1 cellular context compared by ENCODE assay signal in the genomic region with DNA sequence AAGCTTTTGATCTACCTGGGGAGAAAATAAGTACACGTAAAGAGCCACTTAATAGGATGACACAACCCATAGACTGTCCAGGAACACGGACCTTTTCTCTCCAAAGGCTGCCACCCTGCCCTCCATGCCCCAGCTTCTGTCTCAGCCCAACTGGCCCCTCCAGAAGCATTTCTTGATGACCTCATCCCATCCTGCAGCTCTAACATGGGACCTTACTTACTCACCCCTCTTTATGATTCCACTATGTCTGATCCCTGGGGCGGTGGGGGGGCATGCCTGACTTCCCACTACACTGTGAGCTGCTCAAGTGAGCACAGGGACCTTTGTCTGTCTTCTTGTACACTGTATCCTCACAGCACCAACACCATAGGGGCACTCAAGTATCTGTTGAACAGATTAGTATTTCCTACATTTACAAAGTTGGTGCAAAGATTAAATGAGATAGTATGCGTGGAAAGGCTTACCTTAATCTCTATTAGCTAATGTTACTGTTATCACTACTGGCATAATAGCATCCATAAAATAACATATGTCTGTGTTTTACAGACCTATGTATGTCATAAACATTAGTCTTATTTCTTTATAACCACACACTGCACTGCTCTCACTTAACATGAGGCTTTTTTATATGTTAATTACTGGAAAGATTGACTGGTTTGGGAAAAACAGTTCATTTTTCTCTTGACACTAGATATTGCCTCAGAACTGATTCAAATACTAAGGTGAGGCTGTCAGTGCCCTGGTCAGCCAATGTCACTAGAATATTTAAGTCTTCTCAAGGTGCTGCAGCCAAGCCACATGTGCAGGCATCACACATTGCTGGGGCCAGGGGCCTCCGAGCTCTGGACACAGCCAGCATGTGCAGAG.
TF ChIP-seq lines count a peak whose summit lies in the region.

No MANE protein-coding gene starts in this region.

TF ChIP-seq in GM23338, 12 proteins besides CTCF, POLR2A, EP300 and RAD21 (continued from another document):
- TF ChIP-seq, protein P1, sequence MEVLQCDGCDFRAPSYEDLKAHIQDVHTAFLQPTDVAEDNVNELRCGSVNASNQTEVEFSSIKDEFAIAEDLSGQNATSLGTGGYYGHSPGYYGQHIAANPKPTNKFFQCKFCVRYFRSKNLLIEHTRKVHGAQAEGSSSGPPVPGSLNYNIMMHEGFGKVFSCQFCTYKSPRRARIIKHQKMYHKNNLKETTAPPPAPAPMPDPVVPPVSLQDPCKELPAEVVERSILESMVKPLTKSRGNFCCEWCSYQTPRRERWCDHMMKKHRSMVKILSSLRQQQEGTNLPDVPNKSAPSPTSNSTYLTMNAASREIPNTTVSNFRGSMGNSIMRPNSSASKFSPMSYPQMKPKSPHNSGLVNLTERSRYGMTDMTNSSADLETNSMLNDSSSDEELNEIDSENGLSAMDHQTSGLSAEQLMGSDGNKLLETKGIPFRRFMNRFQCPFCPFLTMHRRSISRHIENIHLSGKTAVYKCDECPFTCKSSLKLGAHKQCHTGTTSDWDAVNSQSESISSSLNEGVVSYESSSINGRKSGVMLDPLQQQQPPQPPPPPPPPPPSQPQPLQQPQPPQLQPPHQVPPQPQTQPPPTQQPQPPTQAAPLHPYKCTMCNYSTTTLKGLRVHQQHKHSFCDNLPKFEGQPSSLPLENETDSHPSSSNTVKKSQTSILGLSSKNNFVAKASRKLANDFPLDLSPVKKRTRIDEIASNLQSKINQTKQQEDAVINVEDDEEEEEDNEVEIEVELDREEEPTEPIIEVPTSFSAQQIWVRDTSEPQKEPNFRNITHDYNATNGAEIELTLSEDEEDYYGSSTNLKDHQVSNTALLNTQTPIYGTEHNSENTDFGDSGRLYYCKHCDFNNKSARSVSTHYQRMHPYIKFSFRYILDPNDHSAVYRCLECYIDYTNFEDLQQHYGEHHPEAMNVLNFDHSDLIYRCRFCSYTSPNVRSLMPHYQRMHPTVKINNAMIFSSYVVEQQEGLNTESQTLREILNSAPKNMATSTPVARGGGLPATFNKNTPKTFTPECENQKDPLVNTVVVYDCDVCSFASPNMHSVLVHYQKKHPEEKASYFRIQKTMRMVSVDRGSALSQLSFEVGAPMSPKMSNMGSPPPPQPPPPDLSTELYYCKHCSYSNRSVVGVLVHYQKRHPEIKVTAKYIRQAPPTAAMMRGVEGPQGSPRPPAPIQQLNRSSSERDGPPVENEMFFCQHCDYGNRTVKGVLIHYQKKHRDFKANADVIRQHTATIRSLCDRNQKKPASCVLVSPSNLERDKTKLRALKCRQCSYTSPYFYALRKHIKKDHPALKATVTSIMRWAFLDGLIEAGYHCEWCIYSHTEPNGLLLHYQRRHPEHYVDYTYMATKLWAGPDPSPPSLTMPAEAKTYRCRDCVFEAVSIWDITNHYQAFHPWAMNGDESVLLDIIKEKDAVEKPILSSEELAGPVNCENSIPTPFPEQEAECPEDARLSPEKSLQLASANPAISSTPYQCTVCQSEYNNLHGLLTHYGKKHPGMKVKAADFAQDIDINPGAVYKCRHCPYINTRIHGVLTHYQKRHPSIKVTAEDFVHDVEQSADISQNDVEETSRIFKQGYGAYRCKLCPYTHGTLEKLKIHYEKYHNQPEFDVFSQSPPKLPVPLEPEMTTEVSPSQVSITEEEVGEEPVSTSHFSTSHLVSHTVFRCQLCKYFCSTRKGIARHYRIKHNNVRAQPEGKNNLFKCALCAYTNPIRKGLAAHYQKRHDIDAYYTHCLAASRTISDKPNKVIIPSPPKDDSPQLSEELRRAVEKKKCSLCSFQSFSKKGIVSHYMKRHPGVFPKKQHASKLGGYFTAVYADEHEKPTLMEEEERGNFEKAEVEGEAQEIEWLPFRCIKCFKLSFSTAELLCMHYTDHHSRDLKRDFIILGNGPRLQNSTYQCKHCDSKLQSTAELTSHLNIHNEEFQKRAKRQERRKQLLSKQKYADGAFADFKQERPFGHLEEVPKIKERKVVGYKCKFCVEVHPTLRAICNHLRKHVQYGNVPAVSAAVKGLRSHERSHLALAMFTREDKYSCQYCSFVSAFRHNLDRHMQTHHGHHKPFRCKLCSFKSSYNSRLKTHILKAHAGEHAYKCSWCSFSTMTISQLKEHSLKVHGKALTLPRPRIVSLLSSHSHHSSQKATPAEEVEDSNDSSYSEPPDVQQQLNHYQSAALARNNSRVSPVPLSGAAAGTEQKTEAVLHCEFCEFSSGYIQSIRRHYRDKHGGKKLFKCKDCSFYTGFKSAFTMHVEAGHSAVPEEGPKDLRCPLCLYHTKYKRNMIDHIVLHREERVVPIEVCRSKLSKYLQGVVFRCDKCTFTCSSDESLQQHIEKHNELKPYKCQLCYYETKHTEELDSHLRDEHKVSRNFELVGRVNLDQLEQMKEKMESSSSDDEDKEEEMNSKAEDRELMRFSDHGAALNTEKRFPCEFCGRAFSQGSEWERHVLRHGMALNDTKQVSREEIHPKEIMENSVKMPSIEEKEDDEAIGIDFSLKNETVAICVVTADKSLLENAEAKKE (CRISPR knock-in tag; IDR thresholded peaks at IDR 0.05) = no peak
- no peak for TF ChIP-seq CREB1 (CRISPR knock-in tag; IDR thresholded peaks at IDR 0.05; ENCODE audit: low read depth)
